ENCODE assay signal across 17 cellular contexts in genomic region chr13:113357529-113357928, GRCh38. TPM values are rescaled to one million over a fixed set of nuclear protein-coding genes. Genes with fewer than 3 reads are reported as not detected.
A peak's percentile ranks its signal among the peaks of the same experiment; 100 is the strongest.
DNase-seq lines count a peak whose midpoint lies in the region; ATAC-seq and TF ChIP-seq lines count a peak whose summit lies in the region.
"Had no signal": no experiment of that assay in that cellular context is flagged by ENCODE, and none has a peak within 500 bp of the region (broad histone marks: within the 10 kb centered on the region; RNA-seq: fewer than 3 reads in every experiment).

No MANE protein-coding gene starts in this region.

- no peaks in the 10 kb centered on the region for H3K9me3 Mint-ChIP-seq in activated T-helper 17 cell treated with anti-CD3 and anti-CD28 coated beads, Interleukin-2, amount 50 U/mL, for 72 hours
- H3K9me3 Mint-ChIP-seq: naive thymus-derived CD8-positive, alpha-beta T cell had no signal

- peak; percentile 49 for DNase-seq in AG10803 (ENCODE audit: low read depth)
- DNase-seq in HS-5 (ENCODE audit: low read depth): peak; percentile 11
- DNase-seq in choroid plexus epithelial cell (ENCODE audit: low read depth): peak; percentile 84
- DNase-seq in mesenchymal stem cell: peak; percentile 39
- no peak for DNase-seq in NCI-H1417 (lab: John Stamatoyannopoulos, UW)
- no peak for DNase-seq in WERI-Rb-1
- DNase-seq in HuH-7.5 (ENCODE audit: low spot score): no peak
- DNase-seq: activated effector memory CD4-positive, alpha-beta T cell treated with anti-CD3 and anti-CD28 coated beads, Interleukin-2, amount 50 U/mL, for 16 hours; DMS153; naive thymus-derived CD8-positive, alpha-beta T cell; NCI-H2029 treated with DMSO at 0.1 percent for 48 hours; NCI-H524 had no signal

- H2AFZ ChIP-seq in mesenchymal stem cell (ENCODE audit: low read depth, low read length): no peak overlapping the region

- H3K4me1 ChIP-seq in mesenchymal stem cell (ENCODE audit: control insufficient read depth, insufficient read depth, low read depth, low read length): peaks cover 6% of the 10 kb centered on the region

- H3K27ac ChIP-seq in mesenchymal stem cell (ENCODE audit: low read length, poor library complexity, severe bottlenecking): no peak overlapping the region
- no peak overlapping the region for H3K27ac ChIP-seq in WERI-Rb-1
- H3K27ac ChIP-seq: VCaP had no signal

- no peak overlapping the region for H3K23ac ChIP-seq in mesenchymal stem cell (ENCODE audit: low read length in 2 of 2)

- H2BK15ac ChIP-seq in mesenchymal stem cell (ENCODE audit: low read depth, poor library complexity, severe bottlenecking): no peak overlapping the region

- H3K18ac ChIP-seq in mesenchymal stem cell (ENCODE audit: low read depth in 1 of 2, low read length in 2 of 2): no peak overlapping the region

- H2BK120ac ChIP-seq in mesenchymal stem cell (ENCODE audit: low read depth, low read length): no peak overlapping the region

- H2BK12ac ChIP-seq in mesenchymal stem cell (ENCODE audit: low read length in 2 of 2): no peak overlapping the region

- no peaks in the 10 kb centered on the region for H3K79me1 ChIP-seq in mesenchymal stem cell (replicated peaks; ENCODE audit: low read length, poor library complexity, severe bottlenecking)

- H2AK5ac ChIP-seq in mesenchymal stem cell (ENCODE audit: low read length, severe bottlenecking): no peak overlapping the region

- H3K36me3 Mint-ChIP-seq in activated T-helper 17 cell treated with anti-CD3 and anti-CD28 coated beads, Interleukin-2, amount 50 U/mL, for 72 hours (ENCODE audit: low read depth): no peaks in the 10 kb centered on the region
- H3K36me3 Mint-ChIP-seq: naive thymus-derived CD8-positive, alpha-beta T cell had no signal

- H3K27me3 Mint-ChIP-seq in activated T-helper 17 cell treated with anti-CD3 and anti-CD28 coated beads, Interleukin-2, amount 50 U/mL, for 72 hours: peaks cover 10% of the 10 kb centered on the region

- H3K14ac ChIP-seq in mesenchymal stem cell (ENCODE audit: low read length in 2 of 2): no peak overlapping the region

- no peak overlapping the region for H4K8ac ChIP-seq in mesenchymal stem cell (ENCODE audit: low read length)

- no peak overlapping the region for H3K4ac ChIP-seq in mesenchymal stem cell (ENCODE audit: low read depth in 1 of 2, low read length in 2 of 2)

- H3K4me1 Mint-ChIP-seq in activated T-helper 17 cell treated with anti-CD3 and anti-CD28 coated beads, Interleukin-2, amount 50 U/mL, for 72 hours: no peaks in the 10 kb centered on the region

- H3K4me3 ChIP-seq in AG10803 (ENCODE audit: low read length): no peak overlapping the region
- H3K4me3 ChIP-seq in choroid plexus epithelial cell (ENCODE audit: low read depth, low read length): no peak overlapping the region
- H3K4me3 ChIP-seq in mesenchymal stem cell (ENCODE audit: insufficient read depth in 1 of 2, low read depth in 1 of 2, low read length in 2 of 2): no peak overlapping the region
- no peak overlapping the region for H3K4me3 ChIP-seq in WERI-Rb-1 (ENCODE audit: low read depth, low read length)
- H3K4me3 ChIP-seq: lung had no signal

- ATAC-seq in activated T-helper 17 cell treated with anti-CD3 and anti-CD28 coated beads, Interleukin-2, amount 50 U/mL, for 72 hours (replicated peaks): no peak
- ATAC-seq: naive thymus-derived CD8-positive, alpha-beta T cell had no signal

- H3K27me3 ChIP-seq in mesenchymal stem cell (ENCODE audit: control insufficient read depth in 1 of 2, insufficient read depth in 1 of 2, low read length in 2 of 2): peaks cover 0 to 12% of the 10 kb centered on the region in 2 experiments
- no peaks in the 10 kb centered on the region for H3K27me3 ChIP-seq in WERI-Rb-1 (ENCODE audit: insufficient read depth, low read depth, severe bottlenecking)

- no peak overlapping the region for H2BK5ac ChIP-seq in mesenchymal stem cell (ENCODE audit: low read depth, low read length, poor library complexity, severe bottlenecking)

- H3K4me2 ChIP-seq in mesenchymal stem cell (ENCODE audit: low read length, poor library complexity, severe bottlenecking): no peak overlapping the region

- H4K91ac ChIP-seq in mesenchymal stem cell (ENCODE audit: low read length): no peak overlapping the region

- H3K27ac Mint-ChIP-seq in activated T-helper 17 cell treated with anti-CD3 and anti-CD28 coated beads, Interleukin-2, amount 50 U/mL, for 72 hours: no peak overlapping the region
- H3K27ac Mint-ChIP-seq: B cell had no signal

- peak overlapping the region; percentile 27 for H3K9ac ChIP-seq in mesenchymal stem cell (ENCODE audit: low read length)

- TF ChIP-seq CTCF in AG10803 (conservative IDR thresholded peaks at IDR 0.05; ENCODE audit: low read length) (no peak), choroid plexus epithelial cell (conservative IDR thresholded peaks at IDR 0.05; ENCODE audit: low read depth, low read length) (no peak), WERI-Rb-1 (IDR thresholded peaks at IDR 0.05; ENCODE audit: low read depth, low read length) (no peak)

- 79% methylated on average over 5 of the region's 5 CpGs for WGBS in mesenchymal stem cell

- no peak overlapping the region for H3K4me3 Mint-ChIP-seq in activated T-helper 17 cell treated with anti-CD3 and anti-CD28 coated beads, Interleukin-2, amount 50 U/mL, for 72 hours
- H3K4me3 Mint-ChIP-seq: B cell; naive thymus-derived CD8-positive, alpha-beta T cell had no signal

- H3K36me3 ChIP-seq in mesenchymal stem cell (ENCODE audit: control insufficient read depth in 1 of 2, insufficient read depth in 2 of 2, low read depth in 1 of 2, low read length in 2 of 2) (no peaks in the 10 kb centered on the region), WERI-Rb-1 (peaks cover 56% of the 10 kb centered on the region)

- H3K9me3 ChIP-seq in mesenchymal stem cell (ENCODE audit: control insufficient read depth, low read length) (no peaks in the 10 kb centered on the region), WERI-Rb-1 (ENCODE audit: severe bottlenecking) (no peaks in the 10 kb centered on the region)

RNA-seq across cellular contexts. Expression of gene GRTP1, which starts 6.4 kb away (rescaled TPM):
- 0.32 TPM for polyA plus RNA-seq in mesenchymal stem cell (2013, experiment 1 of 2)
- polyA plus RNA-seq in mesenchymal stem cell (2013, experiment 2 of 2): 0.23 TPM
- total RNA-seq in activated T-helper 17 cell treated with anti-CD3 and anti-CD28 coated beads, Interleukin-2, amount 50 U/mL, for 72 hours: under 1 TPM in 1 of 2 donors, not detected in 1; 0.26 TPM
- total RNA-seq: activated CD8-positive, alpha-beta memory T cell treated with anti-CD3 and anti-CD28 coated beads for 36 hours; B cell; naive thymus-derived CD8-positive, alpha-beta T cell had no signal
- polyA plus RNA-seq: naive thymus-derived CD8-positive, alpha-beta T cell had no signal

Comparison
In these comparisons a context has a peak if more than half of its experiments do, and no peak if none do; other contexts are left out.
1. DNase-seq: peak in AG10803 (single experiment), HS-5 (single experiment), choroid plexus epithelial cell (single experiment) and mesenchymal stem cell (single experiment); none in NCI-H1417 (0 of 3), WERI-Rb-1 (single experiment) and HuH-7.5 (single experiment).